In genomic region chr7:114081606-114082425, GRCh38 we compare ENCODE assay signal across 8 cellular contexts.
DNase-seq lines count a peak whose midpoint lies in the region; ATAC-seq and TF ChIP-seq lines count a peak whose summit lies in the region.

No MANE protein-coding gene starts in this region.

- H3K4me3 ChIP-seq in GM23338: peak overlapping the region; percentile 66

- H3K36me3 Mint-ChIP-seq in GM23338 (ENCODE audit: low read depth) (no peaks in the 10 kb centered on the region; the same call in 2 of the 3 replicates), chondrocyte (ENCODE audit: low read depth) (no peaks in the 10 kb centered on the region), mesothelial cell of epicardium (no peaks in the 10 kb centered on the region)

- H3K9me3 Mint-ChIP-seq in GM23338 (no peaks in the 10 kb centered on the region; the same call in 2 of the 3 replicates), chondrocyte (ENCODE audit: low read depth) (no peaks in the 10 kb centered on the region), mesothelial cell of epicardium (no peaks in the 10 kb centered on the region)

- DNase-seq in AG20443 (ENCODE audit: low spot score) (peak; percentile 34), GM23338 (ENCODE audit: low spot score) (peak; percentile 70), NCI-H69 (lab: John Stamatoyannopoulos, UW) (peak; percentile 88), chondrocyte (ENCODE audit: low spot score) (no peak), mesothelial cell of epicardium (ENCODE audit: low spot score in 2 of 2, unreplicated experiment in 2 of 2) (no peak), DMS79 (lab: John Stamatoyannopoulos, UW) (no peak)

- H3K4me3 Mint-ChIP-seq in GM23338 (peak overlapping the region; percentile 85), chondrocyte (ENCODE audit: unreplicated experiment) (peak overlapping the region; percentile 66), mesothelial cell of epicardium (peak overlapping the region; percentile 16)

- no peaks in the 10 kb centered on the region for H3K79me2 ChIP-seq in GM23338 (replicated peaks; ENCODE audit: insufficient read depth)

- TF ChIP-seq CTCF in GM23338 (conservative IDR thresholded peaks at IDR 0.05; ENCODE audit: low read depth in 2 of 2) (peak; percentile 69 to 80), chondrocyte (IDR thresholded peaks at IDR 0.05) (peak; percentile 96), mesothelial cell of epicardium (IDR thresholded peaks at IDR 0.05; ENCODE audit: unreplicated experiment) (peak; percentile 71)

- peaks cover 46% of the 10 kb centered on the region for H3K27me3 ChIP-seq in GM23338 (ENCODE audit: insufficient read depth)

- H3K27me3 Mint-ChIP-seq in GM23338 (ENCODE audit: insufficient read depth, low read depth, poor library complexity): peaks cover 47% of the 10 kb centered on the region
- peaks cover 6% of the 10 kb centered on the region for H3K27me3 Mint-ChIP-seq in chondrocyte (ENCODE audit: low read depth)
- peaks cover 69% of the 10 kb centered on the region for H3K27me3 Mint-ChIP-seq in mesothelial cell of epicardium (ENCODE audit: low read depth)

- peak overlapping the region; percentile 93 for H3K4me2 ChIP-seq in GM23338

- H3K36me3 ChIP-seq in GM23338 (ENCODE audit: insufficient read depth): no peaks in the 10 kb centered on the region

- H3K4me1 ChIP-seq in GM23338 (ENCODE audit: insufficient read depth): peaks cover 11% of the 10 kb centered on the region

- H4K20me1 ChIP-seq in GM23338 (replicated peaks; ENCODE audit: insufficient read depth): no peaks in the 10 kb centered on the region

- no peak overlapping the region for H2AFZ ChIP-seq in GM23338

- H3K27ac ChIP-seq in GM23338 (ENCODE audit: low read depth): no peak overlapping the region

- H3F3A ChIP-seq in GM23338 (replicated peaks; ENCODE audit: low read depth): no peaks in the 10 kb centered on the region; the same call in 1 of the 2 replicates

- H3K27ac Mint-ChIP-seq in GM23338: no peak overlapping the region
- H3K27ac Mint-ChIP-seq in chondrocyte (ENCODE audit: unreplicated experiment): peak overlapping the region; percentile 55
- no peak overlapping the region for H3K27ac Mint-ChIP-seq in mesothelial cell of epicardium

- H3K4me1 Mint-ChIP-seq in GM23338: peaks cover 17% of the 10 kb centered on the region
- H3K4me1 Mint-ChIP-seq in chondrocyte (ENCODE audit: low read depth): peaks cover 40% of the 10 kb centered on the region
- peaks cover 37% of the 10 kb centered on the region for H3K4me1 Mint-ChIP-seq in mesothelial cell of epicardium

- H3K9me2 ChIP-seq in GM23338 (ENCODE audit: insufficient read depth): no peaks in the 10 kb centered on the region

- ATAC-seq in GM23338: no peak
- ATAC-seq in HG02870 (IDR thresholded peaks at IDR 0.05; ENCODE audit: unreplicated experiment): no peak
- ATAC-seq in GM21390 (IDR thresholded peaks at IDR 0.05; ENCODE audit: unreplicated experiment): no peak

TF ChIP-seq in GM23338, 12 proteins besides CTCF, POLR2A, EP300 and RAD21 (continues in another document):
- TF ChIP-seq JUNB (IDR thresholded peaks at IDR 0.05; ENCODE audit: unreplicated experiment): no peak
- no peak for TF ChIP-seq ZNF331 (CRISPR knock-in tag; IDR thresholded peaks at IDR 0.05; ENCODE audit: low read depth)
- no peak for TF ChIP-seq CREB1 (CRISPR knock-in tag; IDR thresholded peaks at IDR 0.05; ENCODE audit: low read depth)
- no peak for TF ChIP-seq EZH2phosphoT487 (IDR thresholded peaks at IDR 0.05; ENCODE audit: unreplicated experiment)
- no peak for TF ChIP-seq ZNF462 (CRISPR knock-in tag; IDR thresholded peaks at IDR 0.05)
- no peak for TF ChIP-seq NANOG (IDR thresholded peaks at IDR 0.05; ENCODE audit: borderline replicate concordance)
- no peak for TF ChIP-seq ZNF114 (CRISPR knock-in tag; IDR thresholded peaks at IDR 0.05)
- TF ChIP-seq EZH2 (IDR thresholded peaks at IDR 0.05; ENCODE audit: low read depth, unreplicated experiment): no peak
- TF ChIP-seq REST (IDR thresholded peaks at IDR 0.05; ENCODE audit: unreplicated experiment): no peak

Comparison
In these comparisons a context has a peak if more than half of its experiments do, and no peak if none do; other contexts are left out.
1. DNase-seq: peak in AG20443 (single experiment), GM23338 (single experiment) and NCI-H69 (single experiment); none in chondrocyte (single experiment), mesothelial cell of epicardium (0 of 2) and DMS79 (single experiment).
2. H3K4me3 Mint-ChIP-seq: peak in every context shown above with its lines; median percentile 85 in GM23338; 66 in chondrocyte; 16 in mesothelial cell of epicardium.
3. Peak in every context shown above with its lines, with median percentiles within 50 percentile points of each other: CTCF ChIP-seq.